16 cellular contexts compared by ENCODE assay signal in the genomic region with DNA sequence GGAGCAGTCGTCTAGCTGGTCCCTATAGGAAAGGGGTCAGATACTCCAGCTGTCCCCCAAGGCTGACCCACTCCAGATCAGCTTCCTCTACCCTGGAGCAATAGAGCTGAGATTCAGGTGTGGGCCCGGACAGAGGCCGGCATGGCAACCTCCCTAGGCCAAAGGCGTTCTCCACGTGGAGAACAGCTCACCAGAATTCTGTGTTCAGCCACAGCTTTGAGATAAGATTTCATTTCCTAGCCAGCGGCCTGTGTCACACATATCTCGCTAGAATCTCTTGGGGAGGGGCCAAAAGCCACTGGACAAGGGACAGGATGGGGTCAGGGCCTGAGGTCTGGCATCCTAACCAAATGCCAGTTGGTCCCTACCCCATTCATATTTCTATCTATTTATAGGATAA.
"Had no signal": no experiment of that assay in that cellular context is flagged by ENCODE, and none has a peak within 500 bp of the region (broad histone marks: within the 10 kb centered on the region; RNA-seq: fewer than 3 reads in every experiment).

No MANE protein-coding gene starts in this region.

- H3K4me3 ChIP-seq: dorsolateral prefrontal cortex, left lung, ovary, tibial artery had no signal

- H3K36me3 ChIP-seq: brain microvascular endothelial cell, left lung, ovary, tibial artery had no signal

- H3K27me3 ChIP-seq: brain microvascular endothelial cell, dorsolateral prefrontal cortex, left lung, ovary, tibial artery had no signal

- H3K9me3 ChIP-seq: left lung, ovary, tibial artery had no signal

- H3K4me1 ChIP-seq: left lung had no signal

- H3K27ac ChIP-seq: brain microvascular endothelial cell, left lung, tibial artery had no signal

- ATAC-seq: left lung, sciatic nerve had no signal

- DNase-seq: activated CD4-positive, alpha-beta T cell treated with anti-CD3 and anti-CD28 coated beads, Interleukin-2, amount 50 U/mL, for 48 hours; activated gamma-delta T cell treated with Interleukin-2 at 50 U/mL for 16 hours; brain microvascular endothelial cell; central memory CD4-positive, alpha-beta T cell; dorsolateral prefrontal cortex; foreskin fibroblast; glutamatergic neuron; kidney; left lung; mammary epithelial cell; naive B cell; stimulated activated CD8-positive, alpha-beta memory T cell treated with anti-CD3 and anti-CD28 coated beads, Interleukin-4, amount 100 ng/mL, for 48 hours; stimulated activated naive CD4-positive, alpha-beta T cell treated with Interleukin-2 at 50 U/mL for 16 hours; tibial artery had no signal
